ENCODE assay signal across 8 cellular contexts in the genomic region with DNA sequence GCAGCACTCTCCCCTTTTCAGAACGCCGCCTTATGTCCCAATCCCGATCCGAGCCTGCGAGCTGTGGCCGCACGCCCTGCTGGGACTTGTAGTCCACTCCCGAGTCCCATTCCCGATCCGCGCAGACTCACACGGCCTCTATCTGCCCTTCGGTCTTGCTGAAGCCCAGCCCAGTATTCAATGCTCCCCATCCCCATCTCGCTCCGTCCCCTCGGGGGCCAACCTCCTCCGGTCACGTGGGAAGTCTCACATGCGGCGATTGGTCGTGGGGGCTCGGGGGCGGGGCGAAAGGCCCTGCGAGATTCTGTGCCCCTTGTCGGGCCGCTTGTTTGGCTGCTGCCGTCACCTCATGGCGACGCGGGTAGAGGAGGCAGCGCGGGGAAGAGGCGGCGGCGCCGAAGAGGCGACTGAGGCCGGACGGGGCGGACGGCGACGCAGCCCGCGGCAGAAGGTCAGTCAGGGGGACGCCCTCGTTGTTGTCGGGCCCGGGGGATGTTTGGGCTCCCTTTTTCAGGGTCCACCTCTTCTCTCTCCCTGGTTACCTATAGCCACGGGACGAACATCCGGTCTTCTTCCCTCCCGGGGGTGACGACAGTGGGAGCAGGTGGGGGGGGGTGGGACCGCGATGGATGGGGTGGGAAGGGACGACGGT. TPM values are rescaled to one million over a fixed set of nuclear protein-coding genes. Genes with fewer than 3 reads are reported as not detected.
DNase-seq lines count a peak whose midpoint lies in the region; ATAC-seq lines count a peak whose summit lies in the region.

Gene TXLNG (plus strand): TSS at position 328 of the 652 bp plus-strand sequence. CDS start 22 bp downstream, at position 350.

- H3K4me1 Mint-ChIP-seq in IgD-negative memory B cell: peaks cover 15 to 22% (median 17%) of the 10 kb centered on the region in 3 donors

- H3K27ac Mint-ChIP-seq in IgD-negative memory B cell: peak within 1 kb of the TSS; percentile 77 to 95 (median 92)

- peak; percentile 100 for DNase-seq in DMS 273 treated with DMSO at 0.1 percent for 48 hours (lab: John Stamatoyannopoulos, UW)
- peak; percentile 79 for DNase-seq in OCI-M2 (lab: John Stamatoyannopoulos, UW; ENCODE audit: unreplicated experiment)
- DNase-seq in activated T-cell treated with anti-CD3 and anti-CD28 coated beads for 4 hours: peak; percentile 86
- DNase-seq in epidermal melanocyte (ENCODE audit: insufficient read length, low spot score): peak; percentile 66
- peak; percentile 92 for DNase-seq in middle frontal gyrus (ENCODE audit: extremely low spot score, low spot score)
- peak; percentile 87 to 95 for DNase-seq in stimulated activated CD8-positive, alpha-beta memory T cell treated with anti-CD3 and anti-CD28 coated beads, Interleukin-2, amount 100 ng/mL, for 48 hours (ENCODE audit: low read depth in 2 of 2)

- peak; percentile 98 for ATAC-seq in GM21529 (IDR thresholded peaks at IDR 0.05; ENCODE audit: unreplicated experiment)

- H3K36me3 Mint-ChIP-seq in IgD-negative memory B cell: peaks cover 1% of the 10 kb centered on the region

- H3K4me3 Mint-ChIP-seq in IgD-negative memory B cell: peak within 1 kb of the TSS; percentile 92 to 99 (median 94)

- H3K27me3 Mint-ChIP-seq in IgD-negative memory B cell: no peaks in the 10 kb centered on the region

- H3K9me3 Mint-ChIP-seq in IgD-negative memory B cell: no peaks in the 10 kb centered on the region

RNA-seq across cellular contexts. Expression of gene TXLNG, which starts in this region (rescaled TPM):
- 17.1 TPM for polyA plus RNA-seq in IgD-negative memory B cell

Comparison
In these comparisons a context has a peak if more than half of its experiments do, and no peak if none do; other contexts are left out.
1. Peak in every context shown above with its lines: DNase-seq and ATAC-seq.